In genomic region chr17:2400474-2400866, GRCh38 we compare ENCODE assay signal across 7 cellular contexts. TPM values are rescaled to one million over a fixed set of nuclear protein-coding genes. Genes with fewer than 3 reads are reported as not detected.
DNase-seq lines count a peak whose midpoint lies in the region; ATAC-seq, FAIRE-seq and TF ChIP-seq lines count a peak whose summit lies in the region.

No MANE protein-coding gene starts in this region.

- H3K27me3 Mint-ChIP-seq in nephron (ENCODE audit: low read depth), result peaks cover 4% of the 10 kb centered on the region

- H3K9me3 ChIP-seq in esophagus (ENCODE audit: control insufficient read depth in 2 of 2, insufficient read depth in 1 of 2, low read depth in 1 of 2, low read length in 1 of 2) (no peaks in the 10 kb centered on the region), upper lobe of left lung (no peaks in the 10 kb centered on the region)

- WGBS in esophagus, 2 donors, result 1% methylated on average over 43 of the region's 43 CpGs
- WGBS in upper lobe of left lung, 2 donors, result 0 to 1% methylated on average over 8 to 25 of the region's 43 CpGs

- TF ChIP-seq POLR2A in upper lobe of left lung (IDR thresholded peaks at IDR 0.05), result no peak

- no peak for ATAC-seq in upper lobe of left lung (ENCODE audit: low FRiP score in 2 of 2)
- ATAC-seq in HG03159 (IDR thresholded peaks at IDR 0.05; ENCODE audit: unreplicated experiment), result no peak

- peak overlapping the region; percentile 89 to 99 (median 99) for H3K4me3 Mint-ChIP-seq in nephron

- TF ChIP-seq EP300 in upper lobe of left lung (IDR thresholded peaks at IDR 0.05), result no peak

- no peak for TF ChIP-seq CTCF in nephron (IDR thresholded peaks at IDR 0.05; ENCODE audit: unreplicated experiment in 3 of 3)
- TF ChIP-seq CTCF in upper lobe of left lung (IDR thresholded peaks at IDR 0.05), result no peak

- H3K4me1 ChIP-seq in esophagus (ENCODE audit: control insufficient read depth in 2 of 2, insufficient read depth in 2 of 2, low read length in 1 of 2) (peaks cover 23 to 29% of the 10 kb centered on the region in 2 donors), upper lobe of left lung (peaks cover 49 to 70% (median 55%) of the 10 kb centered on the region in 4 donors)

- H3K36me3 ChIP-seq in esophagus (ENCODE audit: control insufficient read depth in 2 of 2, insufficient read depth in 2 of 2, low read length in 1 of 2) (no peaks in the 10 kb centered on the region), upper lobe of left lung (no peaks in the 10 kb centered on the region)

- H3K27ac Mint-ChIP-seq in nephron, result peak overlapping the region; percentile 98 to 99 (median 98)

- no peaks in the 10 kb centered on the region for H3K27me3 ChIP-seq in esophagus (ENCODE audit: control insufficient read depth in 1 of 2, insufficient read depth in 2 of 2, low read length in 2 of 2)
- H3K27me3 ChIP-seq in upper lobe of left lung, result peaks cover 0 to 2% (median 0%) of the 10 kb centered on the region in 4 donors

- H3K4me3 ChIP-seq in esophagus (ENCODE audit: low read depth in 1 of 2, low read length in 2 of 2), result peak overlapping the region; percentile 90 to 92
- H3K4me3 ChIP-seq in upper lobe of left lung, result peak overlapping the region; percentile 66 to 93 (median 78)

- H3K4me1 Mint-ChIP-seq in nephron, result peaks cover 40% of the 10 kb centered on the region

- H3K27ac ChIP-seq in esophagus (ENCODE audit: low read depth in 2 of 2, low read length in 1 of 2), result peak overlapping the region; percentile 98 to 100
- H3K27ac ChIP-seq in upper lobe of left lung, result peak overlapping the region; percentile 98 to 99 (median 98)

- H3K9me3 Mint-ChIP-seq in nephron, result no peaks in the 10 kb centered on the region

- DNase-seq in GM19239 (ENCODE audit: insufficient read length, low spot score) (no peak), NOMO-1 (lab: John Stamatoyannopoulos, UW; ENCODE audit: unreplicated experiment in 2 of 2) (peak; percentile 34 to 54), upper lobe of left lung (peak; percentile 69 to 92)
- peak; percentile 66 for DNase-seq in activated T-cell treated with anti-CD3 and anti-CD28 coated beads, Interleukin-2, amount 50 U/mL, for 1 hour

- no peaks in the 10 kb centered on the region for H3K36me3 Mint-ChIP-seq in nephron (ENCODE audit: low read depth)

- peak; percentile 28 for FAIRE-seq in GM19239 (lab: Jason Lieb, UNC)

RNA-seq across cellular contexts. Expression of gene MNT, which starts 0.4 kb away (rescaled TPM):
- 10 to 100 TPM in 1 of 2 donors, 1 to 10 TPM in 1; 9.9 to 14.6 TPM for polyA plus RNA-seq in esophagus
- total RNA-seq in upper lobe of left lung, result 10 to 100 TPM; 14.9 to 68.1 (median 38.6) TPM
